21 cellular contexts compared by ENCODE assay signal in genomic region chr11:45881708-45882368, GRCh38. TPM values are rescaled to one million over a fixed set of nuclear protein-coding genes. Genes with fewer than 3 reads are reported as not detected.
DNase-seq lines count a peak whose midpoint lies in the region; ATAC-seq and TF ChIP-seq lines count a peak whose summit lies in the region.
"Had no signal": no experiment of that assay in that cellular context is flagged by ENCODE, and none has a peak within 500 bp of the region (broad histone marks: within the 10 kb centered on the region; RNA-seq: fewer than 3 reads in every experiment).

No MANE protein-coding gene starts in this region.

- H3K27ac ChIP-seq in SK-N-SH (ENCODE audit: low read depth in 2 of 2, low read length in 1 of 2): peak overlapping the region; percentile 74 to 97; a peak in 3 of 4 replicates
- H3K27ac ChIP-seq in stomach smooth muscle (ENCODE audit: low read length): peak overlapping the region; percentile 49
- H3K27ac ChIP-seq: breast epithelium, neural progenitor cell, Peyer's patch, psoas muscle, skin epidermis had no signal

- TF ChIP-seq CTCF in SK-N-SH (IDR thresholded peaks at IDR 0.05): no peak
- TF ChIP-seq CTCF in foreskin fibroblast (IDR thresholded peaks at IDR 0.05; ENCODE audit: low read depth, low read length): no peak

- H3K79me2 ChIP-seq in SK-N-SH (ENCODE audit: insufficient read depth): no peaks in the 10 kb centered on the region

- peaks cover 24% of the 10 kb centered on the region for H4K20me1 ChIP-seq in SK-N-SH (ENCODE audit: insufficient read depth)

- POLR2A ChIA-PET in SK-N-SH (lab: Yijun Ruan, JAX): no interaction called here

- H3K4me1 ChIP-seq in SK-N-SH (ENCODE audit: control insufficient read depth in 1 of 2, insufficient read depth in 2 of 2, low read depth in 1 of 2, low read length in 1 of 2): peaks cover 24 to 60% of the 10 kb centered on the region in 2 experiments
- peaks cover 38% of the 10 kb centered on the region for H3K4me1 ChIP-seq in stomach smooth muscle (ENCODE audit: control insufficient read depth, insufficient read depth, low read length)
- H3K4me1 ChIP-seq: breast epithelium had no signal

- H3K36me3 ChIP-seq in SK-N-SH (replicated peaks in 1 of 2; ENCODE audit: control insufficient read depth in 1 of 2, insufficient read depth in 2 of 2, low read length in 1 of 2) (peaks cover 10 to 24% of the 10 kb centered on the region in 2 experiments), stomach smooth muscle (ENCODE audit: control insufficient read depth in 2 of 2, insufficient read depth in 2 of 2, low read length in 2 of 2) (peaks cover 28 to 43% of the 10 kb centered on the region in 2 donors)
- H3K36me3 ChIP-seq: breast epithelium, neural progenitor cell had no signal

- H3K9me2 ChIP-seq in SK-N-SH: no peaks in the 10 kb centered on the region

- WGBS in SK-N-SH (ENCODE audit: low lambda C conversion rate): 68% methylated on average over 6 of the region's 6 CpGs

- H3K4me3 ChIP-seq in SK-N-SH (ENCODE audit: low read depth in 2 of 2, low read length in 1 of 2) (no peak overlapping the region), stomach smooth muscle (ENCODE audit: low read length in 2 of 2) (no peak overlapping the region), foreskin fibroblast (ENCODE audit: low read depth in 1 of 2, low read length in 2 of 2) (no peak overlapping the region)
- H3K4me3 ChIP-seq: breast epithelium, neural progenitor cell, Peyer's patch, psoas muscle, skin epidermis had no signal

- peak; percentile 55 for DNase-seq in SK-N-SH
- DNase-seq in NCI-H446 treated with DMSO at 0.1 percent for 48 hours (lab: John Stamatoyannopoulos, UW): peak; percentile 67
- peak; percentile 69 for DNase-seq in cerebellum (ENCODE audit: low spot score)
- DNase-seq in activated naive CD4-positive, alpha-beta T cell treated with anti-CD3 and anti-CD28 coated beads, Interleukin-2, amount 50 U/mL, for 16 hours: no peak
- no peak for DNase-seq in foreskin fibroblast
- no peak for DNase-seq in SHP77 treated with DMSO at 0.1 percent for 48 hours (lab: John Stamatoyannopoulos, UW)
- DNase-seq: activated CD8-positive, alpha-beta memory T cell treated with anti-CD3 and anti-CD28 coated beads, Interleukin-2, amount 10 ng/mL, durations not matched to agents 7 days and 5 days; activated naive CD8-positive, alpha-beta T cell treated with anti-CD3 and anti-CD28 coated beads, Interleukin-2, amount 50 U/mL, for 24 hours; erythroblast; HCEC 1CT; psoas muscle; stimulated activated CD4-positive, alpha-beta T cell treated with anti-CD3 and anti-CD28 coated beads, Interleukin-4, amount 100 ng/mL, for 24 hours had no signal

- CTCF ChIA-PET in SK-N-SH (lab: Yijun Ruan, JAX): interaction anchor here (0.8 to 3.7 kb wide), 8 partner anchors 8 to 434 kb away, joined by 3 to 20 read pairs (median 12); no protein-coding TSS in a partner anchor

- ATAC-seq in SK-N-SH treated with all-trans-retinoic acid at 6 μM for 48 hours: no peak
- ATAC-seq: activated CD8-positive, alpha-beta memory T cell treated with anti-CD3 and anti-CD28 coated beads, Interleukin-2, amount 10 ng/mL, durations not matched to agents 7 days and 5 days; activated naive CD8-positive, alpha-beta T cell treated with anti-CD3 and anti-CD28 coated beads, Interleukin-2, amount 50 U/mL, for 24 hours; psoas muscle had no signal

- no peaks in the 10 kb centered on the region for H3K27me3 ChIP-seq in SK-N-SH (ENCODE audit: insufficient read depth)
- no peaks in the 10 kb centered on the region for H3K27me3 ChIP-seq in stomach smooth muscle (ENCODE audit: control insufficient read depth in 1 of 2, insufficient read depth in 2 of 2, low read length in 2 of 2)
- H3K27me3 ChIP-seq: breast epithelium, Peyer's patch had no signal

- H3K4me2 ChIP-seq in SK-N-SH: no peak overlapping the region
- H3K4me2 ChIP-seq: neural progenitor cell had no signal

- H3F3A ChIP-seq in SK-N-SH (replicated peaks; ENCODE audit: insufficient read depth): peaks cover 12% of the 10 kb centered on the region

- no peak for TF ChIP-seq RAD21 in SK-N-SH (IDR thresholded peaks at IDR 0.05; ENCODE audit: low read length)

- 0 out of 4 replicates have a peak, but pooled peaks of 1 of the 2 experiments have one; percentile 7 for TF ChIP-seq EP300 in SK-N-SH (IDR thresholded peaks at IDR 0.05; ENCODE audit: borderline replicate concordance in 1 of 2, low read depth in 1 of 2, low read length in 1 of 2)

- H2AFZ ChIP-seq in SK-N-SH (ENCODE audit: low read depth): no peak overlapping the region
- H2AFZ ChIP-seq: neural progenitor cell had no signal

- no peak overlapping the region for H3K9ac ChIP-seq in SK-N-SH
- no peak overlapping the region for H3K9ac ChIP-seq in stomach smooth muscle (ENCODE audit: low read length in 2 of 2)
- H3K9ac ChIP-seq: neural progenitor cell had no signal

- no peaks in the 10 kb centered on the region for H3K9me3 ChIP-seq in SK-N-SH
- H3K9me3 ChIP-seq in stomach smooth muscle (ENCODE audit: control insufficient read depth in 2 of 2, low read length in 2 of 2): no peaks in the 10 kb centered on the region
- H3K9me3 ChIP-seq: breast epithelium, Peyer's patch, psoas muscle had no signal

TF ChIP-seq in SK-N-SH, 30 proteins besides CTCF, POLR2A, EP300 and RAD21 (continues in another document):
- TF ChIP-seq FOXJ3 (CRISPR knock-in tag; IDR thresholded peaks at IDR 0.05): no peak
- TF ChIP-seq SMC3 (IDR thresholded peaks at IDR 0.05; ENCODE audit: low read depth, low read length): no peak
- no peak for TF ChIP-seq SIN3A (IDR thresholded peaks at IDR 0.05; ENCODE audit: borderline replicate concordance, low read depth, low read length)
- TF ChIP-seq ELF1 (IDR thresholded peaks at IDR 0.05): no peak
- TF ChIP-seq JUND (IDR thresholded peaks at IDR 0.05): no peak
- TF ChIP-seq MAX (IDR thresholded peaks at IDR 0.05; ENCODE audit: low read depth): no peak
- TF ChIP-seq PBX3 (IDR thresholded peaks at IDR 0.05): no peak

TF ChIP-seq in SK-N-SH treated with all-trans-retinoic acid at 6 μM for 48 hours, 23 proteins besides CTCF, POLR2A, EP300 and RAD21:
- TF ChIP-seq TOX (CRISPR knock-in tag; IDR thresholded peaks at IDR 0.05; ENCODE audit: borderline replicate concordance) (no peak), ISL1 (CRISPR knock-in tag; IDR thresholded peaks at IDR 0.05) (no peak), ZFP30 (CRISPR knock-in tag; IDR thresholded peaks at IDR 0.05) (no peak), POU6F1 (CRISPR knock-in tag; IDR thresholded peaks at IDR 0.05; ENCODE audit: borderline replicate concordance, low read depth) (no peak), RARB (CRISPR knock-in tag; IDR thresholded peaks at IDR 0.05) (no peak), ESRRG (CRISPR knock-in tag; IDR thresholded peaks at IDR 0.05) (no peak), CSRNP3 (CRISPR knock-in tag; IDR thresholded peaks at IDR 0.05) (no peak), ZNF565 (CRISPR knock-in tag; conservative IDR thresholded peaks at IDR 0.05; ENCODE audit: low read depth) (no peak), ZNF70 (CRISPR knock-in tag; IDR thresholded peaks at IDR 0.05) (no peak), BACH2 (CRISPR knock-in tag; IDR thresholded peaks at IDR 0.05; ENCODE audit: borderline replicate concordance) (no peak), TCF4 (CRISPR knock-in tag; IDR thresholded peaks at IDR 0.05; ENCODE audit: borderline replicate concordance) (no peak)

RNA-seq across cellular contexts. Expression of gene MAPK8IP1, which starts 3.6 kb away (rescaled TPM):
- 11.0 and 12.5 TPM in 2 replicates for polyA plus RNA-seq in SK-N-SH (2012; rRNA removed)
- 6.0 and 9.8 TPM in 2 replicates for polyA plus RNA-seq in SK-N-SH (2012; cell fraction: cytosol; rRNA removed)
- polyA plus RNA-seq in SK-N-SH (2012; cell fraction: nucleus; rRNA removed): 21.1 and 22.5 TPM in 2 replicates
- total RNA-seq in cerebellum: 48.7 TPM
- polyA plus RNA-seq: CD14-positive monocyte had no signal

RNA-seq across cellular contexts. Expression of gene FREY1, which starts 25.2 kb away (rescaled TPM):
- 0.30 and 0.49 TPM in 2 replicates for polyA plus RNA-seq in SK-N-SH (2012; rRNA removed)
- 0.14 TPM in 1 of 2 replicates, not detected in the other for polyA plus RNA-seq in SK-N-SH (2012; cell fraction: cytosol; rRNA removed)
- polyA plus RNA-seq in SK-N-SH (2012; cell fraction: nucleus; rRNA removed): 0.89 and 1.3 TPM in 2 replicates
- 2.5 TPM for total RNA-seq in cerebellum
- polyA plus RNA-seq: CD14-positive monocyte had no signal

RNA-seq across cellular contexts. Expression of gene CRY2, which starts 34.6 kb away (rescaled TPM):
- polyA plus RNA-seq in SK-N-SH (2012; rRNA removed): 6.7 and 9.1 TPM in 2 replicates
- 2.8 and 3.7 TPM in 2 replicates for polyA plus RNA-seq in SK-N-SH (2012; cell fraction: cytosol; rRNA removed)
- 28.1 and 30.4 TPM in 2 replicates for polyA plus RNA-seq in SK-N-SH (2012; cell fraction: nucleus; rRNA removed)
- total RNA-seq in cerebellum: 32.5 TPM

RNA-seq across cellular contexts. Expression of gene PEX16, which starts 35.8 kb away (rescaled TPM):
- polyA plus RNA-seq in SK-N-SH (2012; rRNA removed): 44.1 and 46.4 TPM in 2 replicates
- polyA plus RNA-seq in SK-N-SH (2012; cell fraction: cytosol; rRNA removed): 22.0 and 28.1 TPM in 2 replicates
- polyA plus RNA-seq in SK-N-SH (2012; cell fraction: nucleus; rRNA removed): 92.8 and 94.1 TPM in 2 replicates
- total RNA-seq in cerebellum: 18.4 TPM

RNA-seq across cellular contexts. Expression of gene LARGE2, which starts 40.6 kb away (rescaled TPM):
- polyA plus RNA-seq in SK-N-SH (2012; rRNA removed): 1.4 and 2.4 TPM in 2 replicates
- 0.94 and 1.6 TPM in 2 replicates for polyA plus RNA-seq in SK-N-SH (2012; cell fraction: cytosol; rRNA removed)
- polyA plus RNA-seq in SK-N-SH (2012; cell fraction: nucleus; rRNA removed): 4.6 and 6.3 TPM in 2 replicates
- not detected for total RNA-seq in cerebellum
- total RNA-seq: dermis microvascular lymphatic vessel endothelial cell, mesenteric fat pad, psoas muscle had no signal
- polyA plus RNA-seq: CD14-positive monocyte had no signal

Comparison
In these comparisons a context has a peak if more than half of its experiments do, and no peak if none do; other contexts are left out.
1. DNase-seq: peak in SK-N-SH (single experiment), NCI-H446 treated with DMSO at 0.1 percent for 48 hours (single experiment) and cerebellum (single experiment); none in activated naive CD4-positive, alpha-beta T cell treated with anti-CD3 and anti-CD28 coated beads, Interleukin-2, amount 50 U/mL, for 16 hours (single experiment), foreskin fibroblast (0 of 2) and SHP77 treated with DMSO at 0.1 percent for 48 hours (single experiment).